In the genomic region with DNA sequence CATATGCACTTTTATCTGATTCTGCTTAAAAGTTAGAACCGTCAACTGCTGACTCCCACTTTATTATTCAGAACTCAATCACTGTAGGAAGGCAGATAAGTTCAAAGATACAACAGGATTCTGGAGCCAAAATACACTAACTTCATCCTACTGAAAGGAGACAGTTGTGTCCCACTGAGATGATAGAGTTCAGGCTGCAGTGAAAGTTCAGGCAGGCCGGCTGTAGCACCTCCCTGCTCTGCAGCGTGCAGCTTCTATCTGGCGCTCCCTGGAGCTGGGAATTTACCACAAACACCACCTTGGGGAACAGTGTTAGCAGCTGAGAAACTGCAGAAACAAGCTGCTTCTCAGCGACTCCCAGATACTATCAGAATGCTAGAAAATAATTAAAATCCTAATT, we compare ENCODE assay signal across 11 cellular contexts. TPM values are rescaled to one million over a fixed set of nuclear protein-coding genes. Genes with fewer than 3 reads are reported as not detected.
DNase-seq lines count a peak whose midpoint lies in the region; ATAC-seq and TF ChIP-seq lines count a peak whose summit lies in the region.
"Had no signal": no experiment of that assay in that cellular context is flagged by ENCODE, and none has a peak within 500 bp of the region (broad histone marks: within the 10 kb centered on the region; RNA-seq: fewer than 3 reads in every experiment).

No MANE protein-coding gene starts in this region.

- 47 to 59% methylated on average over 5 of the region's 5 CpGs for WGBS in sigmoid colon, 2 donors
- whole genome bisulfite sequencing in prostate gland, result 5% methylated on average over 5 of the region's 5 CpGs

- H3K27ac ChIP-seq in sigmoid colon (no peak overlapping the region), prostate gland (no peak overlapping the region)
- H3K27ac ChIP-seq: adrenal gland had no signal

- H3K27me3 Mint-ChIP-seq in activated T-helper 17 cell treated with anti-CD3 and anti-CD28 coated beads, Interleukin-2, amount 50 U/mL, for 72 hours, result no peaks in the 10 kb centered on the region

- H3K4me3 ChIP-seq in sigmoid colon (no peak overlapping the region), prostate gland (no peak overlapping the region)
- H3K4me3 ChIP-seq: adrenal gland had no signal

- H3K4me1 Mint-ChIP-seq in activated T-helper 17 cell treated with anti-CD3 and anti-CD28 coated beads, Interleukin-2, amount 50 U/mL, for 72 hours, result no peaks in the 10 kb centered on the region

- no peak overlapping the region for H3K4me3 Mint-ChIP-seq in activated T-helper 17 cell treated with anti-CD3 and anti-CD28 coated beads, Interleukin-2, amount 50 U/mL, for 72 hours

- peaks cover 0 to 6% (median 1%) of the 10 kb centered on the region in 4 donors for H3K4me1 ChIP-seq in sigmoid colon
- H3K4me1 ChIP-seq in prostate gland (replicated peaks), result no peaks in the 10 kb centered on the region
- H3K4me1 ChIP-seq: adrenal gland had no signal

- DNase-seq in NCI-H146 (lab: John Stamatoyannopoulos, UW), result peak; percentile 6
- no peak for DNase-seq in NCI-H146 treated with DMSO at 0.1 percent for 48 hours (lab: John Stamatoyannopoulos, UW; ENCODE audit: unreplicated experiment)
- DNase-seq in SW480 (ENCODE audit: low spot score), result peak; percentile 7
- peak; percentile 13 for DNase-seq in hepatic stellate cell (ENCODE audit: low spot score)
- peak; percentile 73 for DNase-seq in sigmoid colon
- no peak for DNase-seq in prostate gland (ENCODE audit: low spot score)
- no peak for DNase-seq in NCI-H345 treated with DMSO at 0.1 percent for 48 hours (lab: John Stamatoyannopoulos, UW; ENCODE audit: unreplicated experiment)
- DNase-seq: 8988T, NCI-H1092 treated with DMSO at 0.1 percent for 48 hours had no signal

- H3K27me3 ChIP-seq in sigmoid colon, result no peaks in the 10 kb centered on the region
- H3K27me3 ChIP-seq in prostate gland (replicated peaks; ENCODE audit: insufficient read depth), result no peaks in the 10 kb centered on the region
- H3K27me3 ChIP-seq: adrenal gland had no signal

- H3K9me3 Mint-ChIP-seq in activated T-helper 17 cell treated with anti-CD3 and anti-CD28 coated beads, Interleukin-2, amount 50 U/mL, for 72 hours, result peaks cover 5% of the 10 kb centered on the region

- TF ChIP-seq POLR2A in sigmoid colon (IDR thresholded peaks at IDR 0.05) (no peak), prostate gland (IDR thresholded peaks at IDR 0.05) (no peak)

- no peak overlapping the region for H3K27ac Mint-ChIP-seq in activated T-helper 17 cell treated with anti-CD3 and anti-CD28 coated beads, Interleukin-2, amount 50 U/mL, for 72 hours

- no peak for ATAC-seq in activated T-helper 17 cell treated with anti-CD3 and anti-CD28 coated beads, Interleukin-2, amount 50 U/mL, for 72 hours (replicated peaks)

- intact Hi-C loops in sigmoid colon (cut with DNase I), result no loop called here
- intact Hi-C loops in prostate gland (cut with DNase I), result no loop called here

- no peaks in the 10 kb centered on the region for H3K36me3 Mint-ChIP-seq in activated T-helper 17 cell treated with anti-CD3 and anti-CD28 coated beads, Interleukin-2, amount 50 U/mL, for 72 hours (ENCODE audit: low read depth)

- H3K36me3 ChIP-seq in sigmoid colon (no peaks in the 10 kb centered on the region), prostate gland (no peaks in the 10 kb centered on the region)
- H3K36me3 ChIP-seq: adrenal gland had no signal

- TF ChIP-seq CTCF in sigmoid colon (IDR thresholded peaks at IDR 0.05), result peak in 1 of 4 experiments; percentile 31
- TF ChIP-seq CTCF in prostate gland (IDR thresholded peaks at IDR 0.05), result no peak

- TF ChIP-seq EP300 in sigmoid colon (IDR thresholded peaks at IDR 0.05), result no peak

- H3K9me3 ChIP-seq in sigmoid colon, result no peaks in the 10 kb centered on the region
- H3K9me3 ChIP-seq in prostate gland, result no peaks in the 10 kb centered on the region
- H3K9me3 ChIP-seq: adrenal gland had no signal

RNA-seq across cellular contexts. Expression of a gene that starts 52.5 kb away (rescaled TPM):
- total RNA-seq in sigmoid colon, result 10 to 100 TPM; 12.1 to 22.4 (median 19.1) TPM
- polyA plus RNA-seq in sigmoid colon, result 1 to 10 TPM in 2 of 3 donors, under 1 TPM in 1; 0.92 to 2.4 (median 1.2) TPM
- total RNA-seq in prostate gland, result 10 to 100 TPM in 1 of 2 donors, 1 to 10 TPM in 1; 4.1 to 12.9 TPM
- total RNA-seq in activated T-helper 17 cell treated with anti-CD3 and anti-CD28 coated beads, Interleukin-2, amount 50 U/mL, for 72 hours, result 1 to 10 TPM; 1.2 to 2.1 TPM

Comparison
In these comparisons a context has a peak if more than half of its experiments do, and no peak if none do; other contexts are left out.
1. DNase-seq: peak in NCI-H146 (single experiment), SW480 (single experiment), hepatic stellate cell (single experiment) and sigmoid colon (single experiment); none in NCI-H146 treated with DMSO at 0.1 percent for 48 hours (single experiment), prostate gland (single experiment) and NCI-H345 treated with DMSO at 0.1 percent for 48 hours (single experiment).